ENCODE assay signal across 1 cellular context in genomic region chr17:39547713-39548478, GRCh38.
TF ChIP-seq lines count a peak whose summit lies in the region.

No MANE protein-coding gene starts in this region.

TF ChIP-seq in HepG2, 621 proteins besides CTCF, POLR2A, EP300 and RAD21 (continued from another document and continues in another):
- no peak for TF ChIP-seq SRSF1 (optimal IDR thresholded peaks at IDR 0.05; ENCODE audit: low read depth, low read length)
- 0 out of 2 replicates have a peak, but pooled peaks have one; percentile 29 for TF ChIP-seq TBX2 (CRISPR knock-in tag; IDR thresholded peaks at IDR 0.05; ENCODE audit: borderline replicate concordance)
- TF ChIP-seq ZNF614 (CRISPR knock-in tag; IDR thresholded peaks at IDR 0.05; ENCODE audit: borderline replicate concordance), result no peak
- TF ChIP-seq, protein P1, sequence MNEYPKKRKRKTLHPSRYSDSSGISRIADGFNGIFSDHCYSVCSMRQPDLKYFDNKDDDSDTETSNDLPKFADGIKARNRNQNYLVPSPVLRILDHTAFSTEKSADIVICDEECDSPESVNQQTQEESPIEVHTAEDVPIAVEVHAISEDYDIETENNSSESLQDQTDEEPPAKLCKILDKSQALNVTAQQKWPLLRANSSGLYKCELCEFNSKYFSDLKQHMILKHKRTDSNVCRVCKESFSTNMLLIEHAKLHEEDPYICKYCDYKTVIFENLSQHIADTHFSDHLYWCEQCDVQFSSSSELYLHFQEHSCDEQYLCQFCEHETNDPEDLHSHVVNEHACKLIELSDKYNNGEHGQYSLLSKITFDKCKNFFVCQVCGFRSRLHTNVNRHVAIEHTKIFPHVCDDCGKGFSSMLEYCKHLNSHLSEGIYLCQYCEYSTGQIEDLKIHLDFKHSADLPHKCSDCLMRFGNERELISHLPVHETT (CRISPR knock-in tag; conservative IDR thresholded peaks at IDR 0.05), result 0 out of 2 replicates have a peak, but pooled peaks have one; percentile 37
- TF ChIP-seq KMT2A (CRISPR knock-in tag; IDR thresholded peaks at IDR 0.05), result no peak
- TF ChIP-seq SAP130 (CRISPR knock-in tag; IDR thresholded peaks at IDR 0.05; ENCODE audit: low read depth), result no peak
- no peak; the same call in 1 of the 2 replicates for TF ChIP-seq MAX (IDR thresholded peaks at IDR 0.05)
- no peak for TF ChIP-seq NFKB2 (CRISPR knock-in tag; IDR thresholded peaks at IDR 0.05; ENCODE audit: borderline replicate concordance)
- peak; percentile 43; the same call in 1 of the 2 replicates for TF ChIP-seq SPEN (CRISPR knock-in tag; IDR thresholded peaks at IDR 0.05; ENCODE audit: low read depth)
- no peak for TF ChIP-seq HNRNPH1 (optimal IDR thresholded peaks at IDR 0.05; ENCODE audit: low read depth, low read length)
- TF ChIP-seq JDP2 (CRISPR knock-in tag; IDR thresholded peaks at IDR 0.05; ENCODE audit: borderline replicate concordance), result no peak
- no peak for TF ChIP-seq RXRA (CRISPR knock-in tag; IDR thresholded peaks at IDR 0.05)
- no peak for TF ChIP-seq CENPT (CRISPR knock-in tag; IDR thresholded peaks at IDR 0.05; ENCODE audit: low read depth)
- TF ChIP-seq CBFB (CRISPR knock-in tag; IDR thresholded peaks at IDR 0.05), result peak; percentile 49; the same call in 1 of the 2 replicates
- TF ChIP-seq PAX8 (CRISPR knock-in tag; IDR thresholded peaks at IDR 0.05; ENCODE audit: borderline replicate concordance), result no peak
- no peak for TF ChIP-seq SIX1 (CRISPR knock-in tag; IDR thresholded peaks at IDR 0.05; ENCODE audit: borderline replicate concordance)
- no peak for TF ChIP-seq ZNF790 (CRISPR knock-in tag; IDR thresholded peaks at IDR 0.05; ENCODE audit: borderline replicate concordance)
- no peak for TF ChIP-seq ZNF552 (CRISPR knock-in tag; IDR thresholded peaks at IDR 0.05; ENCODE audit: borderline replicate concordance)
- TF ChIP-seq ZEB1 (IDR thresholded peaks at IDR 0.05; ENCODE audit: insufficient replicate concordance, low read depth), result no peak
- TF ChIP-seq RBM22 (optimal IDR thresholded peaks at IDR 0.05; ENCODE audit: low read length), result no peak
- TF ChIP-seq GATA4 (IDR thresholded peaks at IDR 0.05; ENCODE audit: borderline replicate concordance, low read depth), result no peak
- no peak for TF ChIP-seq CC2D1A (CRISPR knock-in tag; IDR thresholded peaks at IDR 0.05)
- TF ChIP-seq HDAC1 (CRISPR knock-in tag; IDR thresholded peaks at IDR 0.05), result no peak
- TF ChIP-seq AGO1 (IDR thresholded peaks at IDR 0.05; ENCODE audit: low read depth, low read length, poor library complexity, severe bottlenecking), result no peak
- no peak for TF ChIP-seq REL (CRISPR knock-in tag; conservative IDR thresholded peaks at IDR 0.05)
- no peak for TF ChIP-seq DNMT3B (CRISPR knock-in tag; conservative IDR thresholded peaks at IDR 0.05)
- no peak for TF ChIP-seq ZNF615 (CRISPR knock-in tag; IDR thresholded peaks at IDR 0.05; ENCODE audit: borderline replicate concordance)
- TF ChIP-seq CEBPG (CRISPR knock-in tag; IDR thresholded peaks at IDR 0.05), result 0 out of 2 replicates have a peak, but pooled peaks have one; percentile 6
- TF ChIP-seq BHLHE40 (IDR thresholded peaks at IDR 0.05; ENCODE audit: low read length), result no peak
- TF ChIP-seq, protein P2, sequence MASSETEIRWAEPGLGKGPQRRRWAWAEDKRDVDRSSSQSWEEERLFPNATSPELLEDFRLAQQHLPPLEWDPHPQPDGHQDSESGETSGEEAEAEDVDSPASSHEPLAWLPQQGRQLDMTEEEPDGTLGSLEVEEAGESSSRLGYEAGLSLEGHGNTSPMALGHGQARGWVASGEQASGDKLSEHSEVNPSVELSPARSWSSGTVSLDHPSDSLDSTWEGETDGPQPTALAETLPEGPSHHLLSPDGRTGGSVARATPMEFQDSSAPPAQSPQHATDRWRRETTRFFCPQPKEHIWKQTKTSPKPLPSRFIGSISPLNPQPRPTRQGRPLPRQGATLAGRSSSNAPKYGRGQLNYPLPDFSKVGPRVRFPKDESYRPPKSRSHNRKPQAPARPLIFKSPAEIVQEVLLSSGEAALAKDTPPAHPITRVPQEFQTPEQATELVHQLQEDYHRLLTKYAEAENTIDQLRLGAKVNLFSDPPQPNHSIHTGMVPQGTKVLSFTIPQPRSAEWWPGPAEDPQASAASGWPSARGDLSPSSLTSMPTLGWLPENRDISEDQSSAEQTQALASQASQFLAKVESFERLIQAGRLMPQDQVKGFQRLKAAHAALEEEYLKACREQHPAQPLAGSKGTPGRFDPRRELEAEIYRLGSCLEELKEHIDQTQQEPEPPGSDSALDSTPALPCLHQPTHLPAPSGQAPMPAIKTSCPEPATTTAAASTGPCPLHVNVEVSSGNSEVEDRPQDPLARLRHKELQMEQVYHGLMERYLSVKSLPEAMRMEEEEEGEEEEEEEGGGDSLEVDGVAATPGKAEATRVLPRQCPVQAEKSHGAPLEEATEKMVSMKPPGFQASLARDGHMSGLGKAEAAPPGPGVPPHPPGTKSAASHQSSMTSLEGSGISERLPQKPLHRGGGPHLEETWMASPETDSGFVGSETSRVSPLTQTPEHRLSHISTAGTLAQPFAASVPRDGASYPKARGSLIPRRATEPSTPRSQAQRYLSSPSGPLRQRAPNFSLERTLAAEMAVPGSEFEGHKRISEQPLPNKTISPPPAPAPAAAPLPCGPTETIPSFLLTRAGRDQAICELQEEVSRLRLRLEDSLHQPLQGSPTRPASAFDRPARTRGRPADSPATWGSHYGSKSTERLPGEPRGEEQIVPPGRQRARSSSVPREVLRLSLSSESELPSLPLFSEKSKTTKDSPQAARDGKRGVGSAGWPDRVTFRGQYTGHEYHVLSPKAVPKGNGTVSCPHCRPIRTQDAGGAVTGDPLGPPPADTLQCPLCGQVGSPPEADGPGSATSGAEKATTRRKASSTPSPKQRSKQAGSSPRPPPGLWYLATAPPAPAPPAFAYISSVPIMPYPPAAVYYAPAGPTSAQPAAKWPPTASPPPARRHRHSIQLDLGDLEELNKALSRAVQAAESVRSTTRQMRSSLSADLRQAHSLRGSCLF (CRISPR knock-in tag; IDR thresholded peaks at IDR 0.05; ENCODE audit: borderline replicate concordance), result no peak
- TF ChIP-seq GTF2F1 (IDR thresholded peaks at IDR 0.05; ENCODE audit: low read length), result no peak
- TF ChIP-seq SOX13 (IDR thresholded peaks at IDR 0.05), result no peak
- no peak for TF ChIP-seq SOX13 (CRISPR knock-in tag; conservative IDR thresholded peaks at IDR 0.05 in 1 of 2, IDR thresholded peaks at IDR 0.05 in 1 of 2)
- TF ChIP-seq RARG (CRISPR knock-in tag; IDR thresholded peaks at IDR 0.05; ENCODE audit: low read depth), result no peak
- TF ChIP-seq TOPORS (CRISPR knock-in tag; IDR thresholded peaks at IDR 0.05), result no peak
- TF ChIP-seq, protein P3, sequence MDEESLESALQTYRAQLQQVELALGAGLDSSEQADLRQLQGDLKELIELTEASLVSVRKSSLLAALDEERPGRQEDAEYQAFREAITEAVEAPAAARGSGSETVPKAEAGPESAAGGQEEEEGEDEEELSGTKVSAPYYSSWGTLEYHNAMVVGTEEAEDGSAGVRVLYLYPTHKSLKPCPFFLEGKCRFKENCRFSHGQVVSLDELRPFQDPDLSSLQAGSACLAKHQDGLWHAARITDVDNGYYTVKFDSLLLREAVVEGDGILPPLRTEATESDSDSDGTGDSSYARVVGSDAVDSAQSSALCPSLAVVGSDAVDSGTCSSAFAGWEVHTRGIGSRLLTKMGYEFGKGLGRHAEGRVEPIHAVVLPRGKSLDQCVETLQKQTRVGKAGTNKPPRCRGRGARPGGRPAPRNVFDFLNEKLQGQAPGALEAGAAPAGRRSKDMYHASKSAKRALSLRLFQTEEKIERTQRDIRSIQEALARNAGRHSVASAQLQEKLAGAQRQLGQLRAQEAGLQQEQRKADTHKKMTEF (CRISPR knock-in tag; IDR thresholded peaks at IDR 0.05), result no peak
- TF ChIP-seq, protein P4, sequence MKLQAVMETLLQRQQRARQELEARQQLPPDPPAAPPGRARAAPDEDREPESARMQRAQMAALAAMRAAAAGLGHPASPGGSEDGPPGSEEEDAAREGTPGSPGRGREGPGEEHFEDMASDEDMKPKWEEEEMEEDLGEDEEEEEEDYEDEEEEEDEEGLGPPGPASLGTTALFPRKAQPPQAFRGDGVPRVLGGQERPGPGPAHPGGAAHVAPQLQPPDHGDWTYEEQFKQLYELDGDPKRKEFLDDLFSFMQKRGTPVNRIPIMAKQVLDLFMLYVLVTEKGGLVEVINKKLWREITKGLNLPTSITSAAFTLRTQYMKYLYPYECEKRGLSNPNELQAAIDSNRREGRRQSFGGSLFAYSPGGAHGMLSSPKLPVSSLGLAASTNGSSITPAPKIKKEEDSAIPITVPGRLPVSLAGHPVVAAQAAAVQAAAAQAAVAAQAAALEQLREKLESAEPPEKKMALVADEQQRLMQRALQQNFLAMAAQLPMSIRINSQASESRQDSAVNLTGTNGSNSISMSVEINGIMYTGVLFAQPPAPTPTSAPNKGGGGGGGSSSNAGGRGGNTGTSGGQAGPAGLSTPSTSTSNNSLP (IDR thresholded peaks at IDR 0.05; ENCODE audit: low read depth, low read length), result 0 out of 2 replicates have a peak, but pooled peaks have one; percentile 23
- TF ChIP-seq ZSCAN22 (CRISPR knock-in tag; IDR thresholded peaks at IDR 0.05), result no peak
- no peak for TF ChIP-seq SALL2 (CRISPR knock-in tag; IDR thresholded peaks at IDR 0.05)
- no peak for TF ChIP-seq ZNF468 (CRISPR knock-in tag; IDR thresholded peaks at IDR 0.05)
- no peak for TF ChIP-seq GZF1 (CRISPR knock-in tag; IDR thresholded peaks at IDR 0.05)
- no peak for TF ChIP-seq KAT2B (IDR thresholded peaks at IDR 0.05; ENCODE audit: borderline replicate concordance, low read depth, low read length)
- TF ChIP-seq IKZF4 (CRISPR knock-in tag; IDR thresholded peaks at IDR 0.05; ENCODE audit: borderline replicate concordance, low read depth, not compliant biosample characterization), result no peak
- TF ChIP-seq, protein P5, sequence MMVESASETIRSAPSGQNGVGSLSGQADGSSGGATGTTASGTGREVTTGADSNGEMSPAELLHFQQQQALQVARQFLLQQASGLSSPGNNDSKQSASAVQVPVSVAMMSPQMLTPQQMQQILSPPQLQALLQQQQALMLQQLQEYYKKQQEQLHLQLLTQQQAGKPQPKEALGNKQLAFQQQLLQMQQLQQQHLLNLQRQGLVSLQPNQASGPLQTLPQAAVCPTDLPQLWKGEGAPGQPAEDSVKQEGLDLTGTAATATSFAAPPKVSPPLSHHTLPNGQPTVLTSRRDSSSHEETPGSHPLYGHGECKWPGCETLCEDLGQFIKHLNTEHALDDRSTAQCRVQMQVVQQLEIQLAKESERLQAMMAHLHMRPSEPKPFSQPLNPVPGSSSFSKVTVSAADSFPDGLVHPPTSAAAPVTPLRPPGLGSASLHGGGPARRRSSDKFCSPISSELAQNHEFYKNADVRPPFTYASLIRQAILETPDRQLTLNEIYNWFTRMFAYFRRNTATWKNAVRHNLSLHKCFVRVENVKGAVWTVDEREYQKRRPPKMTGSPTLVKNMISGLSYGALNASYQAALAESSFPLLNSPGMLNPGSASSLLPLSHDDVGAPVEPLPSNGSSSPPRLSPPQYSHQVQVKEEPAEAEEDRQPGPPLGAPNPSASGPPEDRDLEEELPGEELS (CRISPR knock-in tag; IDR thresholded peaks at IDR 0.05), result no peak
- no peak for TF ChIP-seq ZNF652 (CRISPR knock-in tag; IDR thresholded peaks at IDR 0.05; ENCODE audit: borderline replicate concordance, low read depth)
- no peak for TF ChIP-seq ZNF749 (CRISPR knock-in tag; IDR thresholded peaks at IDR 0.05; ENCODE audit: borderline replicate concordance)
- no peak for TF ChIP-seq FOXP1 (IDR thresholded peaks at IDR 0.05)
- TF ChIP-seq FOXP1 (CRISPR knock-in tag; IDR thresholded peaks at IDR 0.05), result no peak
- no peak for TF ChIP-seq ZNF253 (CRISPR knock-in tag; IDR thresholded peaks at IDR 0.05; ENCODE audit: borderline replicate concordance)
- TF ChIP-seq SRF (IDR thresholded peaks at IDR 0.05; ENCODE audit: low read depth, low read length), result no peak
- TF ChIP-seq ZNF354B (CRISPR knock-in tag; IDR thresholded peaks at IDR 0.05), result no peak
- no peak for TF ChIP-seq ZFP36L1 (CRISPR knock-in tag; IDR thresholded peaks at IDR 0.05)
- TF ChIP-seq ZNF703 (CRISPR knock-in tag; IDR thresholded peaks at IDR 0.05; ENCODE audit: borderline replicate concordance), result no peak
- TF ChIP-seq, protein P6, sequence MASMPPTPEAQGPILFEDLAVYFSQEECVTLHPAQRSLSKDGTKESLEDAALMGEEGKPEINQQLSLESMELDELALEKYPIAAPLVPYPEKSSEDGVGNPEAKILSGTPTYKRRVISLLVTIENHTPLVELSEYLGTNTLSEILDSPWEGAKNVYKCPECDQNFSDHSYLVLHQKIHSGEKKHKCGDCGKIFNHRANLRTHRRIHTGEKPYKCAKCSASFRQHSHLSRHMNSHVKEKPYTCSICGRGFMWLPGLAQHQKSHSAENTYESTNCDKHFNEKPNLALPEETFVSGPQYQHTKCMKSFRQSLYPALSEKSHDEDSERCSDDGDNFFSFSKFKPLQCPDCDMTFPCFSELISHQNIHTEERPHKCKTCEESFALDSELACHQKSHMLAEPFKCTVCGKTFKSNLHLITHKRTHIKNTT (CRISPR knock-in tag; IDR thresholded peaks at IDR 0.05), result no peak
- TF ChIP-seq TEAD2 (CRISPR knock-in tag; IDR thresholded peaks at IDR 0.05), result no peak
- no peak for TF ChIP-seq DNMT1 (CRISPR knock-in tag; IDR thresholded peaks at IDR 0.05)
- TF ChIP-seq, protein P7, sequence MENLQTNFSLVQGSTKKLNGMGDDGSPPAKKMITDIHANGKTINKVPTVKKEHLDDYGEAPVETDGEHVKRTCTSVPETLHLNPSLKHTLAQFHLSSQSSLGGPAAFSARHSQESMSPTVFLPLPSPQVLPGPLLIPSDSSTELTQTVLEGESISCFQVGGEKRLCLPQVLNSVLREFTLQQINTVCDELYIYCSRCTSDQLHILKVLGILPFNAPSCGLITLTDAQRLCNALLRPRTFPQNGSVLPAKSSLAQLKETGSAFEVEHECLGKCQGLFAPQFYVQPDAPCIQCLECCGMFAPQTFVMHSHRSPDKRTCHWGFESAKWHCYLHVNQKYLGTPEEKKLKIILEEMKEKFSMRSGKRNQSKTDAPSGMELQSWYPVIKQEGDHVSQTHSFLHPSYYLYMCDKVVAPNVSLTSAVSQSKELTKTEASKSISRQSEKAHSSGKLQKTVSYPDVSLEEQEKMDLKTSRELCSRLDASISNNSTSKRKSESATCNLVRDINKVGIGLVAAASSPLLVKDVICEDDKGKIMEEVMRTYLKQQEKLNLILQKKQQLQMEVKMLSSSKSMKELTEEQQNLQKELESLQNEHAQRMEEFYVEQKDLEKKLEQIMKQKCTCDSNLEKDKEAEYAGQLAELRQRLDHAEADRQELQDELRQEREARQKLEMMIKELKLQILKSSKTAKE (CRISPR knock-in tag; IDR thresholded peaks at IDR 0.05; ENCODE audit: borderline replicate concordance), result no peak
- TF ChIP-seq ATF5 (CRISPR knock-in tag; IDR thresholded peaks at IDR 0.05; ENCODE audit: low read depth), result no peak
- no peak for TF ChIP-seq IKZF1 (IDR thresholded peaks at IDR 0.05)
